8 cellular contexts compared by ENCODE assay signal in the genomic region with DNA sequence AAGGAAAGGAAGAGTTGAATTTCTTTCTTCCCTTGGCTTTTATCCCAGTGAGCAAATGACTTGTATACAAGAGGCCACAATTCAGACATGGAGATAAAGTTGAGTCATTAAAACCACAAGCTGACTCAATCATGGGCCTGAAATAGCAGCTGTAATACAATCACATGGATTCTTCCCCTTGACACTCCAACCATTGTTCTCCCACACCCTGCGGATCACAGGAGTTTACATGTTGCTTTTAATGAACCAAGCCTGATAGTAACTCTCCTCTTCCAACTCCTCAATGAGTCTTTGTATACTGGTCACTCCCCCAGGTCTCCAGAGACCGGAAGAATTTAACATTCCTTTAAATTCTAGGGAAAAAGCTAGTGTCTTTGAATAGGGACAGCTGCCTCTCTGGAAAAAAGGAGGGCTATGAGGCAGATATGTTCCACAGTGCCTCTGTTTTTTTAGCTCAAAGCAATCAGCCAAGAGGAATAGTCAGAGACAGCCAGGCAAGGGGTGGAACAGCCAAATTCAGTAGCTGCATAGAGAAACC. TPM values are rescaled to one million over a fixed set of nuclear protein-coding genes. Genes with fewer than 3 reads are reported as not detected.
DNase-seq lines count a peak whose midpoint lies in the region; ATAC-seq and TF ChIP-seq lines count a peak whose summit lies in the region.

No MANE protein-coding gene starts in this region.

- H3K4me1 ChIP-seq in cardiac muscle cell (ENCODE audit: low read depth) = no peaks in the 10 kb centered on the region
- peaks cover 39% of the 10 kb centered on the region for H3K4me1 ChIP-seq in MM.1S (ENCODE audit: low read length)

- no peak overlapping the region for H3K4me2 ChIP-seq in MM.1S (ENCODE audit: low read depth, low read length)

- peak overlapping the region; percentile 24 for H3K27ac Mint-ChIP-seq in activated T-helper 17 cell treated with anti-CD3 and anti-CD28 coated beads, Interleukin-2, amount 50 U/mL, for 72 hours

- H3K27ac ChIP-seq in cardiac muscle cell = peak overlapping the region; percentile 45
- no peak overlapping the region for H3K27ac ChIP-seq in MM.1S (ENCODE audit: low read length)

- peak overlapping the region; percentile 7 for H3K4me3 Mint-ChIP-seq in activated T-helper 17 cell treated with anti-CD3 and anti-CD28 coated beads, Interleukin-2, amount 50 U/mL, for 72 hours

- H4K20me1 ChIP-seq in MM.1S (ENCODE audit: insufficient read depth, low read length) = no peaks in the 10 kb centered on the region

- DNase-seq in AG08395 (ENCODE audit: low spot score) = peak; percentile 90
- peak; percentile 40 for DNase-seq in HuH-7 (ENCODE audit: low spot score)
- peak in 1 of 2 donors; percentile 99 for DNase-seq in cardiac muscle cell (ENCODE audit: low read depth in 1 of 2, low spot score in 1 of 2)
- DNase-seq in retinal pigment epithelial cell (ENCODE audit: low read depth) = peak; percentile 100
- no peak for DNase-seq in MM.1S

- H3K36me3 ChIP-seq in cardiac muscle cell = peaks cover 6% of the 10 kb centered on the region
- no peaks in the 10 kb centered on the region; the same call in none of the 2 replicates for H3K36me3 ChIP-seq in MM.1S (replicated peaks; ENCODE audit: insufficient read depth, low read length)

- H3K4me3 ChIP-seq in cardiac muscle cell = no peak overlapping the region
- H3K4me3 ChIP-seq in retinal pigment epithelial cell (ENCODE audit: low read length) = no peak overlapping the region
- H3K4me3 ChIP-seq in MM.1S (ENCODE audit: low read length) = no peak overlapping the region

- no peaks in the 10 kb centered on the region for H3K36me3 Mint-ChIP-seq in activated T-helper 17 cell treated with anti-CD3 and anti-CD28 coated beads, Interleukin-2, amount 50 U/mL, for 72 hours (ENCODE audit: low read depth)

- no peaks in the 10 kb centered on the region for H3K27me3 Mint-ChIP-seq in activated T-helper 17 cell treated with anti-CD3 and anti-CD28 coated beads, Interleukin-2, amount 50 U/mL, for 72 hours

- H2AFZ ChIP-seq in MM.1S (ENCODE audit: low read length) = no peak overlapping the region

- H3K9me3 ChIP-seq in cardiac muscle cell (ENCODE audit: low read depth) (no peaks in the 10 kb centered on the region), MM.1S (replicated peaks; ENCODE audit: insufficient read depth, low read length) (no peaks in the 10 kb centered on the region)

- 0 out of 2 replicates have a peak, but pooled peaks cover 5% of the 10 kb centered on the region for H3K79me2 ChIP-seq in MM.1S (ENCODE audit: low read length)

- no peak overlapping the region for H3K9ac ChIP-seq in MM.1S (ENCODE audit: low read length)

- peaks cover 26% of the 10 kb centered on the region for H3K4me1 Mint-ChIP-seq in activated T-helper 17 cell treated with anti-CD3 and anti-CD28 coated beads, Interleukin-2, amount 50 U/mL, for 72 hours

- H3K9me3 Mint-ChIP-seq in activated T-helper 17 cell treated with anti-CD3 and anti-CD28 coated beads, Interleukin-2, amount 50 U/mL, for 72 hours = no peaks in the 10 kb centered on the region

- H3K27me3 ChIP-seq in cardiac muscle cell (no peaks in the 10 kb centered on the region), MM.1S (replicated peaks; ENCODE audit: insufficient read depth, low read length) (no peaks in the 10 kb centered on the region)

- TF ChIP-seq CTCF in cardiac muscle cell (IDR thresholded peaks at IDR 0.05; ENCODE audit: low read depth, low read length) (no peak), retinal pigment epithelial cell (conservative IDR thresholded peaks at IDR 0.05; ENCODE audit: low read depth, low read length) (no peak), MM.1S (IDR thresholded peaks at IDR 0.05; ENCODE audit: low read length) (no peak)

- H3F3A ChIP-seq in MM.1S (ENCODE audit: insufficient read depth, low read length) = peaks cover 16% of the 10 kb centered on the region

- no peaks in the 10 kb centered on the region for H3K9me2 ChIP-seq in MM.1S (replicated peaks; ENCODE audit: insufficient read depth, low read length)

- ATAC-seq in activated T-helper 17 cell treated with anti-CD3 and anti-CD28 coated beads, Interleukin-2, amount 50 U/mL, for 72 hours (replicated peaks) = peak; percentile 91
- ATAC-seq in HG02885 (IDR thresholded peaks at IDR 0.05; ENCODE audit: poor library complexity, unreplicated experiment) (no peak), GM21529 (IDR thresholded peaks at IDR 0.05; ENCODE audit: unreplicated experiment) (no peak)

RNA-seq across cellular contexts. Expression of a gene that starts 32.4 kb away (rescaled TPM):
- total RNA-seq in activated T-helper 17 cell treated with anti-CD3 and anti-CD28 coated beads, Interleukin-2, amount 50 U/mL, for 72 hours = not detected
- 0.74 and 2.2 TPM in 2 replicates for total RNA-seq in cardiac muscle cell
- polyA plus RNA-seq in cardiac muscle cell = not detected in 2 replicates

RNA-seq across cellular contexts. Expression of a gene that starts 36.5 kb away (rescaled TPM):
- total RNA-seq in activated T-helper 17 cell treated with anti-CD3 and anti-CD28 coated beads, Interleukin-2, amount 50 U/mL, for 72 hours = not detected
- total RNA-seq in cardiac muscle cell = 1.1 and 7.9 TPM in 2 replicates
- 0.84 and 2.9 TPM in 2 replicates for polyA plus RNA-seq in cardiac muscle cell

RNA-seq across cellular contexts. Expression of a gene that starts 45.5 kb away (rescaled TPM):
- under 1 TPM in 1 of 2 donors, not detected in 1; 0.56 TPM for total RNA-seq in activated T-helper 17 cell treated with anti-CD3 and anti-CD28 coated beads, Interleukin-2, amount 50 U/mL, for 72 hours
- 23.6 and 29.9 TPM in 2 replicates for total RNA-seq in cardiac muscle cell
- polyA plus RNA-seq in cardiac muscle cell = 23.0 and 29.8 TPM in 2 replicates

Comparison
In these comparisons a context has a peak if more than half of its experiments do, and no peak if none do; other contexts are left out.
1. RNA of a gene that starts 45.5 kb away (total RNA-seq): 23.6 to 29.9 TPM in cardiac muscle cell; 0.56 TPM in activated T-helper 17 cell treated with anti-CD3 and anti-CD28 coated beads, Interleukin-2, amount 50 U/mL, for 72 hours; every median in the first group is over 10 times any median in the second.